In genomic region chr13:44305216-44305615, GRCh38 we compare ENCODE assay signal across 15 cellular contexts.
DNase-seq lines count a peak whose midpoint lies in the region; ATAC-seq, FAIRE-seq and TF ChIP-seq lines count a peak whose summit lies in the region.
"Had no signal": no experiment of that assay in that cellular context is flagged by ENCODE, and none has a peak within 500 bp of the region (broad histone marks: within the 10 kb centered on the region; RNA-seq: fewer than 3 reads in every experiment).

No MANE protein-coding gene starts in this region.

- no peak overlapping the region for H3K23ac ChIP-seq in neuronal stem cell (ENCODE audit: low read depth, low read length, poor library complexity)

- H3K27me3 ChIP-seq in endothelial cell of umbilical vein (ENCODE audit: control insufficient read depth in 2 of 2, insufficient read depth in 2 of 2, low read length in 2 of 2) (no peaks in the 10 kb centered on the region), neuronal stem cell (ENCODE audit: control insufficient read depth in 3 of 3, insufficient read depth in 3 of 3, low read depth in 1 of 3, low read length in 3 of 3) (peaks cover 0 to 1% (median 0%) of the 10 kb centered on the region in 3 experiments)

- H2AFZ ChIP-seq in endothelial cell of umbilical vein (ENCODE audit: low read depth, low read length) (no peak overlapping the region), neuronal stem cell (ENCODE audit: low read length) (peak overlapping the region; percentile 87)

- ATAC-seq in A549: no peak
- no peak for ATAC-seq in left lobe of liver
- no peak for ATAC-seq in HG02678 (IDR thresholded peaks at IDR 0.05; ENCODE audit: unreplicated experiment)
- ATAC-seq: T-helper 17 cell had no signal

- H3K4me3 ChIP-seq in A549: no peak overlapping the region
- no peak overlapping the region for H3K4me3 ChIP-seq in endothelial cell of umbilical vein (replicated peaks in 1 of 3; ENCODE audit: insufficient read depth in 1 of 3, low read depth in 1 of 3, low read length in 3 of 3)
- peak overlapping the region in 1 of 2 donors; percentile 36 for H3K4me3 ChIP-seq in neuronal stem cell (ENCODE audit: low read length in 2 of 2)

- TF ChIP-seq CTCF in A549 (IDR thresholded peaks at IDR 0.05): no peak
- no peak for TF ChIP-seq CTCF in endothelial cell of umbilical vein (IDR thresholded peaks at IDR 0.05; ENCODE audit: extremely low read depth in 1 of 2, insufficient read depth in 1 of 2, low read depth in 1 of 2, low read length in 2 of 2)

- dilution Hi-C loops in endothelial cell of umbilical vein (cut with MboI; ENCODE audit: extremely low pct_ligation_motif_present, low sequenced_read_pairs): no loop called here

- H4K20me1 ChIP-seq in endothelial cell of umbilical vein (replicated peaks; ENCODE audit: control insufficient read depth, extremely low read depth, insufficient read depth, low read length): no peaks in the 10 kb centered on the region

- H2AK5ac ChIP-seq in neuronal stem cell (ENCODE audit: low read depth, low read length): no peak overlapping the region

- no peak overlapping the region for H4K8ac ChIP-seq in neuronal stem cell (ENCODE audit: low read depth, low read length)

- no peaks in the 10 kb centered on the region for H3K9me3 ChIP-seq in A549
- H3K9me3 ChIP-seq in endothelial cell of umbilical vein (replicated peaks; ENCODE audit: control insufficient read depth, insufficient read depth, low read length): no peaks in the 10 kb centered on the region
- peaks cover 0 to 3% of the 10 kb centered on the region in 2 donors for H3K9me3 ChIP-seq in neuronal stem cell (replicated peaks in 1 of 2; ENCODE audit: control insufficient read depth in 2 of 2, insufficient read depth in 1 of 2, low read depth in 1 of 2, low read length in 2 of 2)

- H2BK15ac ChIP-seq in neuronal stem cell (ENCODE audit: low read length): no peak overlapping the region

- H2BK120ac ChIP-seq in neuronal stem cell (ENCODE audit: low read depth, low read length): no peak overlapping the region

- no peaks in the 10 kb centered on the region for H3K79me2 ChIP-seq in endothelial cell of umbilical vein (ENCODE audit: control insufficient read depth, insufficient read depth, low read length)

- peak overlapping the region; percentile 93 to 97 for H3K27ac ChIP-seq in A549
- peak overlapping the region; percentile 100 for H3K27ac ChIP-seq in endothelial cell of umbilical vein (ENCODE audit: insufficient read depth, low read depth, low read length)
- no peak overlapping the region for H3K27ac ChIP-seq in neuronal stem cell (replicated peaks; ENCODE audit: low read length)

- H3K9me1 ChIP-seq in endothelial cell of umbilical vein (replicated peaks; ENCODE audit: control insufficient read depth, extremely low read depth, insufficient read depth, low read length): no peaks in the 10 kb centered on the region

- H3K4me2 ChIP-seq in A549: peak overlapping the region; percentile 83; the same call in 1 of the 3 replicates
- H3K4me2 ChIP-seq in endothelial cell of umbilical vein (ENCODE audit: insufficient read depth, low read length): no peak overlapping the region
- H3K4me2 ChIP-seq in neuronal stem cell (ENCODE audit: insufficient read depth, low read length, poor library complexity, severe bottlenecking): no peak overlapping the region

- no peak overlapping the region for H2BK5ac ChIP-seq in neuronal stem cell (ENCODE audit: low read length)

- H4K91ac ChIP-seq in neuronal stem cell (ENCODE audit: low read depth, low read length, poor library complexity): no peak overlapping the region

- no peak overlapping the region for H2BK12ac ChIP-seq in neuronal stem cell (ENCODE audit: low read length)

- TF ChIP-seq RAD21 in A549 (conservative IDR thresholded peaks at IDR 0.05 in 1 of 2, IDR thresholded peaks at IDR 0.05 in 1 of 2): no peak

- H3K79me1 ChIP-seq in neuronal stem cell (ENCODE audit: low read depth, low read length): no peaks in the 10 kb centered on the region

- no TSS peak for BruUV-seq in endothelial cell of umbilical vein (replicated peaks; lab: Mats Ljungman, UMichigan)

- no peak for TF ChIP-seq POLR2A in A549 (IDR thresholded peaks at IDR 0.05; ENCODE audit: low read length)
- TF ChIP-seq POLR2A in endothelial cell of umbilical vein (IDR thresholded peaks at IDR 0.05; ENCODE audit: low read depth, low read length): no peak

- no peak overlapping the region for H3K14ac ChIP-seq in neuronal stem cell (ENCODE audit: low read length)

- H3K4ac ChIP-seq in neuronal stem cell (ENCODE audit: low read length): no peak overlapping the region

- DNase-seq in A549 (ENCODE audit: low read depth in 1 of 2, low spot score in 1 of 2): no peak
- DNase-seq in NCI-H82 (lab: John Stamatoyannopoulos, UW): peak; percentile 84
- DNase-seq in endothelial cell of umbilical vein (ENCODE audit: low read depth, low spot score): no peak
- DNase-seq in neuronal stem cell (ENCODE audit: low spot score): no peak
- no peak for DNase-seq in left lobe of liver (ENCODE audit: low spot score)
- DNase-seq in T-helper 9 cell: no peak
- DNase-seq in amniotic stem cell (lab: John Stamatoyannopoulos, UW): no peak
- DNase-seq: activated CD4-positive, alpha-beta T cell treated with anti-CD3 and anti-CD28 coated beads for 48 hours; activated T-cell treated with anti-CD3 and anti-CD28 coated beads, Interleukin-2, amount 50 U/mL, for 1 hour; Kasumi-1; NCI-H1436 treated with DMSO at 0.1 percent for 48 hours; stimulated activated naive CD4-positive, alpha-beta T cell treated with Interleukin-2 at 50 U/mL for 16 hours; T-helper 17 cell had no signal

- peaks cover 81% of the 10 kb centered on the region for H3K4me1 ChIP-seq in A549
- H3K4me1 ChIP-seq in endothelial cell of umbilical vein (ENCODE audit: control insufficient read depth, extremely low read depth, insufficient read depth, low read length): peaks cover 30% of the 10 kb centered on the region
- H3K4me1 ChIP-seq in neuronal stem cell (ENCODE audit: control insufficient read depth in 2 of 2, insufficient read depth in 1 of 2, low read depth in 1 of 2, low read length in 2 of 2): peaks cover 13 to 20% of the 10 kb centered on the region in 2 donors

- FAIRE-seq in A549 (lab: Jason Lieb, UNC) (no peak), endothelial cell of umbilical vein (lab: Jason Lieb, UNC) (no peak)
- FAIRE-seq: GM18507 had no signal

- POLR2A ChIA-PET in A549 (lab: Yijun Ruan, JAX) (no interaction called here), endothelial cell of umbilical vein (lab: Charles Lee) (no interaction called here)

- H3K36me3 ChIP-seq in endothelial cell of umbilical vein (ENCODE audit: control insufficient read depth in 2 of 2, extremely low read depth in 1 of 2, insufficient read depth in 2 of 2, low read length in 2 of 2): no peaks in the 10 kb centered on the region
- no peaks in the 10 kb centered on the region for H3K36me3 ChIP-seq in neuronal stem cell (replicated peaks in 1 of 2; ENCODE audit: control insufficient read depth in 2 of 2, insufficient read depth in 2 of 2, low read length in 2 of 2)

- intact Hi-C loops in endothelial cell of umbilical vein (cut with micrococcal nuclease): loop anchor here (5.0 kb wide), 1 partner anchor 272 kb away; the partner anchor contains the start of gene TSC22D1

- H3K9ac ChIP-seq in endothelial cell of umbilical vein (replicated peaks; ENCODE audit: extremely low read depth, insufficient read depth, low read length) (no peak overlapping the region), neuronal stem cell (ENCODE audit: low read depth, low read length, poor library complexity) (no peak overlapping the region)

- 84% methylated on average over 5 of the region's 5 CpGs for WGBS in A549 (ENCODE audit: missing lambda C conversion rate)
- WGBS in neuronal stem cell (ENCODE audit: extremely low coverage in 2 of 2, insufficient read length in 2 of 2, insufficient replicate concordance in 1 of 2), 2 donors: no CpG with 5 or more reads among the region's 5 CpGs

- CTCF ChIA-PET in A549 (lab: Yijun Ruan, JAX): interaction anchor here (1.3 kb wide), 1 partner anchor 399 kb away, joined by 3 read pairs; no protein-coding TSS in a partner anchor
- CTCF ChIA-PET in endothelial cell of umbilical vein (lab: Charles Lee): interaction anchor here (2.6 kb wide), 1 partner anchor 132 kb away, joined by 10 read pairs; no protein-coding TSS in a partner anchor

- TF ChIP-seq EP300 in A549 (IDR thresholded peaks at IDR 0.05): no peak

- H3K18ac ChIP-seq in neuronal stem cell (ENCODE audit: low read length): no peak overlapping the region

TF ChIP-seq in A549, 52 proteins besides CTCF, POLR2A, EP300 and RAD21:
- no peak for TF ChIP-seq TP53 (CRISPR knock-in tag; IDR thresholded peaks at IDR 0.05)
- no peak for TF ChIP-seq RARB (CRISPR knock-in tag; IDR thresholded peaks at IDR 0.05)
- TF ChIP-seq JUN (IDR thresholded peaks at IDR 0.05): no peak
- no peak for TF ChIP-seq ZSCAN20 (CRISPR knock-in tag; IDR thresholded peaks at IDR 0.05)

TF ChIP-seq in endothelial cell of umbilical vein, 7 proteins besides CTCF, POLR2A, EP300 and RAD21:
- no peak for TF ChIP-seq EZH2 (IDR thresholded peaks at IDR 0.05; ENCODE audit: borderline replicate concordance, low read depth, low read length, severe bottlenecking)
- TF ChIP-seq MYC (IDR thresholded peaks at IDR 0.05; ENCODE audit: low read depth, low read length): no peak
- no peak for TF ChIP-seq GATA2 (IDR thresholded peaks at IDR 0.05; ENCODE audit: insufficient read depth, insufficient read length, low read depth, low read length)
- TF ChIP-seq MAX (IDR thresholded peaks at IDR 0.05; ENCODE audit: insufficient read depth, insufficient read length): no peak
- TF ChIP-seq POLR2AphosphoS5 (IDR thresholded peaks at IDR 0.05; ENCODE audit: insufficient read depth, low read depth, low read length): no peak
- no peak for TF ChIP-seq JUN (IDR thresholded peaks at IDR 0.05; ENCODE audit: borderline replicate concordance, insufficient read depth, insufficient read length, low read depth)
- TF ChIP-seq FOS (IDR thresholded peaks at IDR 0.05; ENCODE audit: borderline replicate concordance, insufficient read depth, low read length): no peak
TF ChIP-seq in endothelial cell of umbilical vein: peak in this region for 0.
